ENCODE assay signal across 8 cellular contexts in the genomic region with DNA sequence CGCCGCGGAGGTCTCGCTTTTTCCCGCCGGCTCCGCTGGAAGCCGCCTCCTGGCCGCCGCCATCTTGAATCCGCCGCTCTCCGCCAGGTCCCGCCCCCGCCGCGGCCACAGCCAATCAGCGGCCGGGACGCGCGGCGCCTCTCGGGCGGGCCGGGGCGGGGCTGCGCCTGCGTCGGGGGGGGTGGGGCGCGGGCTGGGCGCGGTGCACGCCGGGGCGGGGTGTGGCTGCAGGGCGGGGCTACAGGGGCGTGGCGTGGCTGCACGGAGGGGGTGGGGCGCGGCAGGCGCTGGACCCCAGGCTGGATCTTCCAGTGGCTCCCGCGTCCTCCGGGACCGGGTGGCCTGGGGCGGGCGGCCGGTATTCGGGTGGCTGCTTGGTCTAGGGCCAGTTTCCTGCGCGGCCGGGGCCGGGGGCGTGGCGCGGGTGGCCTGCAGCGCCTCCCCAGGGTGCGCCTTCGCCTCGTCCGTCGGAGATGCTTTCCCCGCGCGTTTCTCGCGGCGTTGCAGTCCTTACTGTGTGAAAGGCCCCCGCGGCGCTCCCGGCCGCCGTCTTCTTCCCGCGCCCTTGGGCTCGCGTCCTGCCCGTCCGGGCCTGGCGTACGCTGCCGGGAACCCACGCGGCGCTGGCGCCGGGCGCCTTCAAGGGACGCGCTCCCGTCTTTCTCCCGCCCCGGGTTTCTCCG. TPM values are rescaled to one million over a fixed set of nuclear protein-coding genes. Genes with fewer than 3 reads are reported as not detected.
DNase-seq lines count a peak whose midpoint lies in the region; ATAC-seq and TF ChIP-seq lines count a peak whose summit lies in the region.

No MANE protein-coding gene starts in this region.

- H3K36me3 ChIP-seq in HUES48 (ENCODE audit: control insufficient read depth, insufficient read depth, low read length) (peaks cover 24% of the 10 kb centered on the region), OCI-LY3 (replicated peaks; ENCODE audit: low read depth, low read length) (peaks cover 30% of the 10 kb centered on the region), esophagus (ENCODE audit: control insufficient read depth in 2 of 2, insufficient read depth in 2 of 2, low read length in 1 of 2) (peaks cover 0 to 7% of the 10 kb centered on the region in 2 donors), muscle layer of colon (ENCODE audit: insufficient read depth, low read length) (peaks cover 7% of the 10 kb centered on the region)

- peak; percentile 92 for DNase-seq in DMS 273 (lab: John Stamatoyannopoulos, UW; ENCODE audit: unreplicated experiment)
- peak; percentile 85 for DNase-seq in activated T-cell treated with anti-CD3 and anti-CD28 coated beads for 48 hours (ENCODE audit: low read depth)
- DNase-seq in stimulated activated CD8-positive, alpha-beta memory T cell treated with anti-CD3 and anti-CD28 coated beads, Interleukin-4, amount 100 ng/mL, for 48 hours = peak; percentile 90

- peak overlapping the region; percentile 100 for H3K27ac ChIP-seq in HUES48 (ENCODE audit: low read depth, low read length)
- peak overlapping the region; percentile 89 for H3K27ac ChIP-seq in OCI-LY3 (ENCODE audit: low read length)
- peak overlapping the region; percentile 97 to 99 for H3K27ac ChIP-seq in esophagus (ENCODE audit: low read depth in 2 of 2, low read length in 1 of 2)
- peak overlapping the region; percentile 85 for H3K27ac ChIP-seq in muscle layer of colon (ENCODE audit: low read depth, low read length)

- peak overlapping the region; percentile 92 for H3K4me2 ChIP-seq in OCI-LY3 (ENCODE audit: low read length)

- H3K9ac ChIP-seq in HUES48 (ENCODE audit: low read depth, low read length) (peak overlapping the region; percentile 93), OCI-LY3 (ENCODE audit: low read length) (peak overlapping the region; percentile 94), muscle layer of colon (ENCODE audit: low read length) (no peak overlapping the region)

- H3K4me3 ChIP-seq in HUES48 (ENCODE audit: low read depth, low read length) (peak overlapping the region; percentile 98), OCI-LY3 (ENCODE audit: low read length) (peak overlapping the region; percentile 96), esophagus (ENCODE audit: low read depth in 1 of 2, low read length in 2 of 2) (peak overlapping the region; percentile 80 to 87), muscle layer of colon (ENCODE audit: low read depth in 1 of 2, low read length in 2 of 2) (peak overlapping the region; percentile 75 to 86)

- peak; percentile 51 for ATAC-seq in GM21423 (IDR thresholded peaks at IDR 0.05; ENCODE audit: unreplicated experiment)

- peaks cover 17% of the 10 kb centered on the region; the same call in 1 of the 2 replicates for H3K4me1 ChIP-seq in HUES48 (ENCODE audit: control insufficient read depth, insufficient read depth, low read length)
- peaks cover 21% of the 10 kb centered on the region for H3K4me1 ChIP-seq in OCI-LY3 (ENCODE audit: low read length)
- H3K4me1 ChIP-seq in esophagus (ENCODE audit: control insufficient read depth in 2 of 2, insufficient read depth in 2 of 2, low read length in 1 of 2) = peaks cover 4 to 10% of the 10 kb centered on the region in 2 donors
- H3K4me1 ChIP-seq in muscle layer of colon (ENCODE audit: insufficient read depth, low read length) = peaks cover 20% of the 10 kb centered on the region

- H3K79me2 ChIP-seq in OCI-LY3 (ENCODE audit: low read length) = peaks cover 66% of the 10 kb centered on the region

- H3K9me3 ChIP-seq in HUES48 (ENCODE audit: control insufficient read depth, insufficient read depth, low read length) (no peaks in the 10 kb centered on the region), OCI-LY3 (ENCODE audit: insufficient read depth, low read length) (no peaks in the 10 kb centered on the region), esophagus (ENCODE audit: control insufficient read depth in 2 of 2, insufficient read depth in 1 of 2, low read depth in 1 of 2, low read length in 1 of 2) (no peaks in the 10 kb centered on the region), muscle layer of colon (ENCODE audit: low read length) (no peaks in the 10 kb centered on the region)

- 1% methylated on average over 53 to 98 of the region's 98 CpGs for WGBS in esophagus, 2 donors

- H3K27me3 ChIP-seq in HUES48 (ENCODE audit: control insufficient read depth, insufficient read depth, low read length) = no peaks in the 10 kb centered on the region
- no peaks in the 10 kb centered on the region for H3K27me3 ChIP-seq in OCI-LY3 (ENCODE audit: low read depth, low read length)
- no peaks in the 10 kb centered on the region for H3K27me3 ChIP-seq in esophagus (ENCODE audit: control insufficient read depth in 1 of 2, insufficient read depth in 2 of 2, low read length in 2 of 2)
- H3K27me3 ChIP-seq in muscle layer of colon (ENCODE audit: control insufficient read depth in 1 of 2, insufficient read depth in 2 of 2, low read length in 2 of 2) = no peaks in the 10 kb centered on the region

- no peak; the same call in 1 of the 2 replicates for TF ChIP-seq CTCF in OCI-LY3 (IDR thresholded peaks at IDR 0.05; ENCODE audit: low read depth, low read length)

- H4K20me1 ChIP-seq in OCI-LY3 (ENCODE audit: insufficient read depth, low read length) = 0 out of 2 replicates have a peak, but pooled peaks cover 4% of the 10 kb centered on the region

- peak overlapping the region; percentile 70; the same call in 1 of the 2 replicates for H2AFZ ChIP-seq in OCI-LY3 (ENCODE audit: low read depth, low read length)

RNA-seq across cellular contexts. Expression of gene PCNT, which starts 0.6 kb away (rescaled TPM):
- 10 to 100 TPM; 14.1 to 14.9 TPM for polyA plus RNA-seq in esophagus

RNA-seq across cellular contexts. Expression of gene C21orf58, which starts 0.9 kb away (rescaled TPM):
- 1 to 10 TPM; 2.5 to 7.1 TPM for polyA plus RNA-seq in esophagus

RNA-seq across cellular contexts. Expression of gene YBEY, which starts 38.4 kb away (rescaled TPM):
- 10 to 100 TPM in 1 of 2 donors, 1 to 10 TPM in 1; 7.1 to 11.9 TPM for polyA plus RNA-seq in esophagus

RNA-seq across cellular contexts. Expression of gene MCM3AP, which starts 39.1 kb away (rescaled TPM):
- polyA plus RNA-seq in esophagus = 10 to 100 TPM; 27.1 to 29.2 TPM

Comparison
In these comparisons a context has a peak if more than half of its experiments do, and no peak if none do; other contexts are left out.
1. Peak in every context shown above with its lines: DNase-seq, ATAC-seq, H3K4me3 ChIP-seq and H3K27ac ChIP-seq.